ENCODE assay signal across 22 cellular contexts in genomic region chr15:37014137-37014536, GRCh38.
DNase-seq lines count a peak whose midpoint lies in the region; ATAC-seq and TF ChIP-seq lines count a peak whose summit lies in the region.
"Had no signal": no experiment of that assay in that cellular context is flagged by ENCODE, and none has a peak within 500 bp of the region (broad histone marks: within the 10 kb centered on the region; RNA-seq: fewer than 3 reads in every experiment).

No MANE protein-coding gene starts in this region.

- no peaks in the 10 kb centered on the region for H3K36me3 ChIP-seq in muscle layer of duodenum (ENCODE audit: control insufficient read depth in 1 of 2, insufficient read depth in 2 of 2, low read length in 2 of 2)
- H3K36me3 ChIP-seq: neural progenitor cell had no signal

- no peak overlapping the region for H3K27ac Mint-ChIP-seq in activated T-cell treated with anti-CD3 and anti-CD28 coated beads, Interleukin-2, amount 50 U/mL, for 72 hours
- H3K27ac Mint-ChIP-seq: activated B cell treated with CpG ODN at 0.5 μM for 24 hours; activated naive CD4-positive, alpha-beta T cell treated with anti-CD3 and anti-CD28 coated beads, Interleukin-2, amount 50 U/mL, for 72 hours; memory B cell; neural progenitor cell; T-cell had no signal

- ATAC-seq in HG02798 (IDR thresholded peaks at IDR 0.05; ENCODE audit: poor library complexity, unreplicated experiment) (no peak), HG02884 (IDR thresholded peaks at IDR 0.05; ENCODE audit: unreplicated experiment) (no peak)
- ATAC-seq in activated T-cell treated with anti-CD3 and anti-CD28 coated beads, Interleukin-2, amount 50 U/mL, for 72 hours (replicated peaks in 1 of 2), result no peak
- ATAC-seq: activated naive CD4-positive, alpha-beta T cell treated with anti-CD3 and anti-CD28 coated beads, Interleukin-2, amount 50 U/mL, for 72 hours; esophagus mucosa; T-cell had no signal

- H3K27ac ChIP-seq in muscle layer of duodenum (ENCODE audit: low read length), result peak overlapping the region; percentile 73
- H3K27ac ChIP-seq: neural progenitor cell had no signal

- no peaks in the 10 kb centered on the region for H3K36me3 Mint-ChIP-seq in activated T-cell treated with anti-CD3 and anti-CD28 coated beads, Interleukin-2, amount 50 U/mL, for 72 hours (ENCODE audit: insufficient read depth in 2 of 2)
- H3K36me3 Mint-ChIP-seq: activated naive CD4-positive, alpha-beta T cell treated with anti-CD3 and anti-CD28 coated beads, Interleukin-2, amount 50 U/mL, for 72 hours; memory B cell; T-cell had no signal

- no peaks in the 10 kb centered on the region for H3K27me3 Mint-ChIP-seq in activated T-cell treated with anti-CD3 and anti-CD28 coated beads, Interleukin-2, amount 50 U/mL, for 72 hours (ENCODE audit: low read depth)
- H3K27me3 Mint-ChIP-seq: activated B cell treated with CpG ODN at 0.5 μM for 24 hours; central memory CD8-positive, alpha-beta T cell had no signal

- H3K9me3 ChIP-seq in muscle layer of duodenum (ENCODE audit: control insufficient read depth in 1 of 2, low read length in 2 of 2), result no peaks in the 10 kb centered on the region

- peaks cover 17 to 19% of the 10 kb centered on the region in 2 donors for H3K4me1 ChIP-seq in muscle layer of duodenum (ENCODE audit: control insufficient read depth in 1 of 2, insufficient read depth in 2 of 2, low read length in 2 of 2)

- peaks cover 2 to 5% of the 10 kb centered on the region in 2 donors for H3K9me3 Mint-ChIP-seq in activated T-cell treated with anti-CD3 and anti-CD28 coated beads, Interleukin-2, amount 50 U/mL, for 72 hours
- H3K9me3 Mint-ChIP-seq: central memory CD8-positive, alpha-beta T cell; neural progenitor cell had no signal

- H3K4me3 Mint-ChIP-seq in activated T-cell treated with anti-CD3 and anti-CD28 coated beads, Interleukin-2, amount 50 U/mL, for 72 hours, result no peak overlapping the region
- H3K4me3 Mint-ChIP-seq: activated B cell treated with CpG ODN at 0.5 μM for 24 hours; central memory CD8-positive, alpha-beta T cell; memory B cell; neural progenitor cell; T-cell had no signal

- H3K4me1 Mint-ChIP-seq in activated T-cell treated with anti-CD3 and anti-CD28 coated beads, Interleukin-2, amount 50 U/mL, for 72 hours (ENCODE audit: low read depth), result no peaks in the 10 kb centered on the region
- H3K4me1 Mint-ChIP-seq: activated B cell treated with CpG ODN at 0.5 μM for 24 hours; central memory CD8-positive, alpha-beta T cell; memory B cell; T-cell had no signal

- H3K4me3 ChIP-seq in cardiac fibroblast (replicated peaks in 1 of 2; ENCODE audit: low read depth in 2 of 2, low read length in 2 of 2) (no peak overlapping the region), muscle layer of duodenum (ENCODE audit: low read depth in 1 of 2, low read length in 2 of 2) (no peak overlapping the region)
- H3K4me3 ChIP-seq: neural progenitor cell had no signal

- CTCF ChIA-PET in GM10248 (lab: Yijun Ruan, JAX), result interaction anchor here (1.1 kb wide), 1 partner anchor 14 kb away, joined by 3 read pairs; no protein-coding TSS in a partner anchor

- H3K27me3 ChIP-seq in muscle layer of duodenum (ENCODE audit: low read depth, low read length), result no peaks in the 10 kb centered on the region
- H3K27me3 ChIP-seq: neural progenitor cell had no signal

- POLR2A ChIA-PET in GM10248 (lab: Yijun Ruan, JAX), result no interaction called here

- DNase-seq in AG20443 (ENCODE audit: low spot score), result peak; percentile 13
- DNase-seq in NCI-H226, result peak; percentile 54
- DNase-seq in cardiac fibroblast (ENCODE audit: low read depth in 2 of 2), result peak; percentile 41 to 70
- no peak for DNase-seq in activated T-cell treated with anti-CD3 and anti-CD28 coated beads, Interleukin-2, amount 50 U/mL, for 72 hours
- no peak for DNase-seq in GM10248 (ENCODE audit: extremely low spot score)
- DNase-seq: activated B cell treated with CpG ODN at 0.5 μM for 24 hours; activated T-cell treated with anti-CD3 and anti-CD28 coated beads, Interleukin-2, amount 50 U/mL, for 48 hours; DND-41; HCEC 1CT; islet precursor cell; NCI-H2081; NCI-H510A; stimulated activated naive CD4-positive, alpha-beta T cell treated with Interleukin-2 at 50 U/mL for 16 hours; T-cell had no signal

- TF ChIP-seq CTCF in cardiac fibroblast (IDR thresholded peaks at IDR 0.05; ENCODE audit: low read depth, low read length) (no peak), GM10248 (IDR thresholded peaks at IDR 0.05; ENCODE audit: control extremely low read depth, extremely low read depth, low read depth, missing control alignments) (no peak)

Comparison
In these comparisons a context has a peak if more than half of its experiments do, and no peak if none do; other contexts are left out.
1. DNase-seq: peak in AG20443 (single experiment), NCI-H226 (single experiment) and cardiac fibroblast (2 of 2); none in activated T-cell treated with anti-CD3 and anti-CD28 coated beads, Interleukin-2, amount 50 U/mL, for 72 hours (0 of 2) and GM10248 (single experiment).